8 cellular contexts compared by ENCODE assay signal in the genomic region with DNA sequence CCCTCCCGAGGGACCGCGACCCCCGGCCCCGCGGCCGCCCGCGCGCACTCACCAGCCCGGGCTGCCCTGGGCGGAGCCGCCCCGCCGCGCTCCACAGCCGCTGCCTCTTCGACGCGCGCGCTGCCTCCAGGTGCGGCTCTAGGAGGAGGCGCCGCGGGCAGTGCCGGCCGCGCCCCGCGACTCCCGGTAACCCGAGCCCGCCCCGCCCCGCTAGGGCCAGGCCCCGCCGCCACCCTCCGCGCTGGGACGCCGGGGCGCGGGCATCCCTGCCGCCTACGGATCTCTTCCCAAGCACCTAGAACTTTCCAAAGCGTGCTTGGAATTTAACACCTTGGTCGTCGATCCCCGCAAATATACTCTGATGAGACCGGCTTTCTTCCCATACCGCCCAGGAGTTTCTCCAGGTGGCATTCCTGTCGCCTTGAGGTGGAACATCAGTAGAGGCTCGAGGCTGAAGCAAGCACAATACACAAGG. TPM values are rescaled to one million over a fixed set of nuclear protein-coding genes. Genes with fewer than 3 reads are reported as not detected.
DNase-seq lines count a peak whose midpoint lies in the region; ATAC-seq and TF ChIP-seq lines count a peak whose summit lies in the region.

A gene with protein sequence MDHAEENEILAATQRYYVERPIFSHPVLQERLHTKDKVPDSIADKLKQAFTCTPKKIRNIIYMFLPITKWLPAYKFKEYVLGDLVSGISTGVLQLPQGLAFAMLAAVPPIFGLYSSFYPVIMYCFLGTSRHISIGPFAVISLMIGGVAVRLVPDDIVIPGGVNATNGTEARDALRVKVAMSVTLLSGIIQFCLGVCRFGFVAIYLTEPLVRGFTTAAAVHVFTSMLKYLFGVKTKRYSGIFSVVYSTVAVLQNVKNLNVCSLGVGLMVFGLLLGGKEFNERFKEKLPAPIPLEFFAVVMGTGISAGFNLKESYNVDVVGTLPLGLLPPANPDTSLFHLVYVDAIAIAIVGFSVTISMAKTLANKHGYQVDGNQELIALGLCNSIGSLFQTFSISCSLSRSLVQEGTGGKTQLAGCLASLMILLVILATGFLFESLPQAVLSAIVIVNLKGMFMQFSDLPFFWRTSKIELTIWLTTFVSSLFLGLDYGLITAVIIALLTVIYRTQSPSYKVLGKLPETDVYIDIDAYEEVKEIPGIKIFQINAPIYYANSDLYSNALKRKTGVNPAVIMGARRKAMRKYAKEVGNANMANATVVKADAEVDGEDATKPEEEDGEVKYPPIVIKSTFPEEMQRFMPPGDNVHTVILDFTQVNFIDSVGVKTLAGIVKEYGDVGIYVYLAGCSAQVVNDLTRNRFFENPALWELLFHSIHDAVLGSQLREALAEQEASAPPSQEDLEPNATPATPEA (minus strand): TSS at position 162 of the 475 bp plus-strand sequence. CDS start 24,693 bp downstream, outside the sequence.

- H3K27me3 Mint-ChIP-seq in CD8-positive, alpha-beta T cell (ENCODE audit: low read depth): peaks cover 60% of the 10 kb centered on the region
- H3K27me3 Mint-ChIP-seq in neural crest cell (ENCODE audit: low read depth): peaks cover 98% of the 10 kb centered on the region

- TF ChIP-seq CTCF in CD8-positive, alpha-beta T cell (IDR thresholded peaks at IDR 0.05): no peak
- TF ChIP-seq CTCF in HCT116 (IDR thresholded peaks at IDR 0.05 in 2 of 3, conservative IDR thresholded peaks at IDR 0.05 in 1 of 3; ENCODE audit: borderline replicate concordance in 1 of 3, insufficient read depth in 1 of 3, low read depth in 2 of 3, low read length in 2 of 3): no peak
- TF ChIP-seq CTCF in neural crest cell (conservative IDR thresholded peaks at IDR 0.05): no peak

- CTCF ChIA-PET in CD8-positive, alpha-beta T cell (lab: Charles Lee): no interaction called here
- CTCF ChIA-PET in HCT116 (lab: Charles Lee): interaction anchor here (0.7 kb wide), 1 partner anchor 1432 kb away, joined by 4 read pairs; no protein-coding TSS in a partner anchor

- intact Hi-C loops in CD8-positive, alpha-beta T cell (cut with DNase I, micrococcal nuclease): loop anchor here in 1 of 2 experiments (5.0 kb wide), 1 partner anchor 1471 kb away; no protein-coding TSS in a partner anchor
- intact Hi-C loops in HCT116 (cut with micrococcal nuclease): loop anchor here (2.0 kb wide), 1 partner anchor 711 kb away; no protein-coding TSS in a partner anchor

- H3K4me1 Mint-ChIP-seq in CD8-positive, alpha-beta T cell (ENCODE audit: low read depth): peaks cover 19% of the 10 kb centered on the region
- peaks cover 4% of the 10 kb centered on the region for H3K4me1 Mint-ChIP-seq in neural crest cell

- peaks cover 14% of the 10 kb centered on the region for H3K27me3 ChIP-seq in CD8-positive, alpha-beta T cell (ENCODE audit: insufficient read depth, low read length)
- H3K27me3 ChIP-seq in HCT116 (ENCODE audit: insufficient read depth, low read length): peaks cover 35% of the 10 kb centered on the region
- peaks cover 13% of the 10 kb centered on the region for H3K27me3 ChIP-seq in SJCRH30
- H3K27me3 ChIP-seq in esophagus (ENCODE audit: control insufficient read depth in 1 of 2, insufficient read depth in 2 of 2, low read length in 2 of 2): peaks cover 4 to 15% of the 10 kb centered on the region in 2 donors

- H3K9me2 ChIP-seq in HCT116 (ENCODE audit: insufficient read depth): no peaks in the 10 kb centered on the region

- peak within 1 kb of the TSS; percentile 73 for H3K4me3 Mint-ChIP-seq in CD8-positive, alpha-beta T cell
- H3K4me3 Mint-ChIP-seq in neural crest cell: peak within 1 kb of the TSS; percentile 50

- H3K9me3 ChIP-seq in CD8-positive, alpha-beta T cell (ENCODE audit: low read length): no peaks in the 10 kb centered on the region
- H3K9me3 ChIP-seq in HCT116 (ENCODE audit: control insufficient read depth in 1 of 2, insufficient read depth in 1 of 2, low read depth in 1 of 2, low read length in 2 of 2) (no peaks in the 10 kb centered on the region), SJCRH30 (replicated peaks) (no peaks in the 10 kb centered on the region), esophagus (ENCODE audit: control insufficient read depth in 2 of 2, insufficient read depth in 1 of 2, low read depth in 1 of 2, low read length in 1 of 2) (peaks cover 0 to 2% of the 10 kb centered on the region in 2 donors)

- no peaks in the 10 kb centered on the region for H4K20me1 ChIP-seq in HCT116 (ENCODE audit: insufficient read depth)

- WGBS in esophagus, 2 donors: 4% methylated on average over 43 to 54 of the region's 54 CpGs

- H3K36me3 ChIP-seq in CD8-positive, alpha-beta T cell (ENCODE audit: insufficient read depth, low read length): no peaks in the 10 kb centered on the region
- H3K36me3 ChIP-seq in HCT116 (ENCODE audit: control insufficient read depth in 1 of 2, insufficient read depth in 2 of 2, low read length in 2 of 2) (no peaks in the 10 kb centered on the region), SJCRH30 (no peaks in the 10 kb centered on the region), esophagus (ENCODE audit: control insufficient read depth in 2 of 2, insufficient read depth in 2 of 2, low read length in 1 of 2) (no peaks in the 10 kb centered on the region)

- no peak for TF ChIP-seq POLR2A in HCT116 (IDR thresholded peaks at IDR 0.05; ENCODE audit: borderline replicate concordance, extremely low read depth, insufficient read depth, insufficient read length)

- no peak for DNase-seq in CD8-positive, alpha-beta T cell
- DNase-seq in HCT116 (ENCODE audit: low read depth, low spot score) (no peak), SJCRH30 (peak; percentile 24 to 55), neural crest cell (ENCODE audit: low read depth, low spot score) (peak; percentile 2), OCI-M1 (lab: John Stamatoyannopoulos, UW) (no peak), kidney glomerular epithelial cell (lab: John Stamatoyannopoulos, UW) (no peak)
- DNase-seq in stimulated activated naive CD4-positive, alpha-beta T cell treated with Interleukin-2 at 50 U/mL for 16 hours (lab: John Stamatoyannopoulos, UW): no peak

- H3K27ac ChIP-seq in CD8-positive, alpha-beta T cell (ENCODE audit: low read depth, low read length): no peak within 1 kb of the TSS
- H3K27ac ChIP-seq in HCT116 (ENCODE audit: low read depth, low read length) (no peak within 1 kb of the TSS), SJCRH30 (no peak within 1 kb of the TSS), esophagus (ENCODE audit: low read depth in 2 of 2, low read length in 1 of 2) (no peak within 1 kb of the TSS)

- POLR2A ChIA-PET in CD8-positive, alpha-beta T cell (lab: Charles Lee): no interaction called here
- POLR2A ChIA-PET in HCT116 (lab: Charles Lee): no interaction called here

- no peak within 1 kb of the TSS for H3K27ac Mint-ChIP-seq in CD8-positive, alpha-beta T cell
- H3K27ac Mint-ChIP-seq in neural crest cell (ENCODE audit: unreplicated experiment): no peak within 1 kb of the TSS

- H3K79me2 ChIP-seq in HCT116 (ENCODE audit: insufficient read depth, low read length): no peaks in the 10 kb centered on the region

- BruUV-seq in HCT116 (replicated peaks; lab: Mats Ljungman, UMichigan): no TSS peak

- H3K9ac ChIP-seq in HCT116 (ENCODE audit: low read length): no peak within 1 kb of the TSS

- H3K4me1 ChIP-seq in CD8-positive, alpha-beta T cell (ENCODE audit: insufficient read depth, low read length): peaks cover 17% of the 10 kb centered on the region
- H3K4me1 ChIP-seq in HCT116 (ENCODE audit: control insufficient read depth in 1 of 2, insufficient read depth in 2 of 2, low read length in 2 of 2) (peaks cover 0 to 14% of the 10 kb centered on the region in 2 experiments; a peak in 3 of 4 replicates), SJCRH30 (peaks cover 2% of the 10 kb centered on the region; the same call in 1 of the 2 replicates), esophagus (ENCODE audit: control insufficient read depth in 2 of 2, insufficient read depth in 2 of 2, low read length in 1 of 2) (peaks cover 7 to 10% of the 10 kb centered on the region in 2 donors)

- H3K4me2 ChIP-seq in HCT116 (ENCODE audit: low read length): peak within 1 kb of the TSS; percentile 64

- no peaks in the 10 kb centered on the region for H3K36me3 Mint-ChIP-seq in CD8-positive, alpha-beta T cell
- no peaks in the 10 kb centered on the region for H3K36me3 Mint-ChIP-seq in neural crest cell (ENCODE audit: low read depth)

- RAD21 ChIA-PET in HCT116 (lab: Charles Lee; ENCODE audit: low non-redundant PET in 1 of 2, low total read pairs in 2 of 2, uncharacterized antibody in 2 of 2, unreplicated experiment in 2 of 2): no interaction called here

- no peak for TF ChIP-seq RAD21 in HCT116 (IDR thresholded peaks at IDR 0.05; ENCODE audit: low read depth)

- peak within 1 kb of the TSS; percentile 46 for H3K4me3 ChIP-seq in CD8-positive, alpha-beta T cell (ENCODE audit: low read depth, low read length)
- H3K4me3 ChIP-seq in HCT116 (replicated peaks in 1 of 2; ENCODE audit: low read depth in 1 of 2, low read length in 2 of 2) (0 out of 4 replicates have a peak within 1 kb of the TSS, but pooled peaks of 1 of the 2 experiments have one; percentile 7), SJCRH30 (peak within 1 kb of the TSS; percentile 51), esophagus (ENCODE audit: low read depth in 1 of 2, low read length in 2 of 2) (peak within 1 kb of the TSS; percentile 11 to 34)

- H3K9me3 Mint-ChIP-seq in CD8-positive, alpha-beta T cell: peaks cover under 1% of the 10 kb centered on the region
- no peaks in the 10 kb centered on the region for H3K9me3 Mint-ChIP-seq in neural crest cell

- peak; percentile 55 for ATAC-seq in CD8-positive, alpha-beta T cell
- ATAC-seq in HCT116: peak; percentile 97

- H2AFZ ChIP-seq in HCT116 (ENCODE audit: low read depth, low read length, poor library complexity, severe bottlenecking): peak within 1 kb of the TSS; percentile 91

TF ChIP-seq in HCT116, 20 proteins besides CTCF, POLR2A, EP300 and RAD21:
- no peak for TF ChIP-seq ZNF274 (IDR thresholded peaks at IDR 0.05; ENCODE audit: low read depth, low read length)
- 0 out of 2 replicates have a peak, but pooled peaks have one; percentile 34 for TF ChIP-seq MAX (IDR thresholded peaks at IDR 0.05)

RNA-seq across cellular contexts. Expression of the gene that starts here (rescaled TPM):
- total RNA-seq in CD8-positive, alpha-beta T cell: under 1 TPM in 1 of 2 experiments, not detected in 1; 0.17 TPM
- 0.15 TPM for total RNA-seq in HCT116 (2021; ENCODE audit: unreplicated experiment)
- 0.03 TPM in 1 of 2 replicates, not detected in the other for polyA plus RNA-seq in HCT116 (2012)
- total RNA-seq in SJCRH30 (2014; rRNA removed; shearing (Covaris generic)): not detected in 2 replicates
- polyA plus RNA-seq in esophagus: under 1 TPM; 0.01 to 0.06 TPM
- total RNA-seq in neural crest cell: not detected in 2 replicates

Comparison
In these comparisons a context has a peak if more than half of its experiments do, and no peak if none do; other contexts are left out.
1. Peak in ATAC-seq and H3K4me3 ChIP-seq in CD8-positive, alpha-beta T cell; RNA of the gene not detected or under 1 TPM.
2. Peak in ATAC-seq and H3K4me2 ChIP-seq in HCT116; RNA of the gene not detected or under 1 TPM.
3. Peak in DNase-seq and H3K4me3 ChIP-seq in SJCRH30; RNA of the gene not detected or under 1 TPM.
4. Peak in DNase-seq in neural crest cell; RNA of the gene not detected or under 1 TPM.